ENCODE assay signal across 19 cellular contexts in the genomic region with DNA sequence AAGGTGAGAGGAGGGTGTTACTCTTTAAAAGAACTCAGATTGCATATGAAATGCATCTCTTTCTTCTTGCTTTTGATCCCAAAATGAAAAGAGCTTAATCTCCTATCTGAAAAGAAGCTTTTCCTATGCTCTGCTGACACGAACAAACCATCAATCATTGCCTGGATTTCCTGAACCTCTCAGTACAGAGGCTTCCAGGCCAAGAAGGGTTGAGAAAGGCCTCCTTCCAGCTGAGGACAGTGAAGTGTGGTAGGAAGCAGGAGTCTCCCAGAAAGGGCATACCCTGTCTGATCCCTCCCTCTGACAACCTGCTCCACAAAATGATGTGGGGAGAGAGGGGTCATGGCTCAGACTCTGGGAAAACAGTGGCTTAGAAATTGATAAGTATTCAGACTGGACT.
DNase-seq lines count a peak whose midpoint lies in the region; ATAC-seq and TF ChIP-seq lines count a peak whose summit lies in the region.
"Had no signal": no experiment of that assay in that cellular context is flagged by ENCODE, and none has a peak within 500 bp of the region (broad histone marks: within the 10 kb centered on the region; RNA-seq: fewer than 3 reads in every experiment).

No MANE protein-coding gene starts in this region.

- TF ChIP-seq CTCF in RWPE1 (conservative IDR thresholded peaks at IDR 0.05; ENCODE audit: low read depth) (no peak), esophagus squamous epithelium (IDR thresholded peaks at IDR 0.05) (no peak), psoas muscle (IDR thresholded peaks at IDR 0.05) (no peak), Calu3 (IDR thresholded peaks at IDR 0.05; ENCODE audit: unreplicated experiment) (no peak)

- no peak overlapping the region for H3K4me3 ChIP-seq in esophagus squamous epithelium
- no peak overlapping the region for H3K4me3 ChIP-seq in psoas muscle
- H3K4me3 ChIP-seq: BLaER1 treated with 17β-estradiol and CSF1 and Interleukin-3, amounts not matched to agents 10 nM and 100 nM; upper lobe of left lung had no signal

- POLR2A ChIA-PET in RWPE1 (lab: Yijun Ruan, JAX; ENCODE audit: low non-redundant PET): interaction anchor here (0.7 kb wide), 1 partner anchor 171 kb away, joined by 5 read pairs; no protein-coding TSS in a partner anchor
- POLR2A ChIA-PET in activated CD8-positive, alpha-beta T cell treated with anti-CD3 and anti-CD28 coated beads, Interleukin-2, amount 10 ng/mL, durations not matched to agents 7 days and 5 days (lab: Charles Lee): no interaction called here

- CTCF ChIA-PET in RWPE1 (lab: Yijun Ruan, JAX): no interaction called here
- CTCF ChIA-PET in activated CD8-positive, alpha-beta T cell treated with anti-CD3 and anti-CD28 coated beads, Interleukin-2, amount 10 ng/mL, durations not matched to agents 7 days and 5 days (lab: Charles Lee): no interaction called here
- CTCF ChIA-PET in Calu3 (lab: Charles Lee): no interaction called here

- H3K9me3 ChIP-seq in esophagus squamous epithelium: no peaks in the 10 kb centered on the region
- H3K9me3 ChIP-seq in psoas muscle: no peaks in the 10 kb centered on the region
- H3K9me3 ChIP-seq: upper lobe of left lung had no signal

- no peaks in the 10 kb centered on the region for H3K9me3 Mint-ChIP-seq in activated CD8-positive, alpha-beta T cell treated with anti-CD3 and anti-CD28 coated beads, Interleukin-2, amount 10 ng/mL, durations not matched to agents 7 days and 5 days (ENCODE audit: insufficient read depth)
- H3K9me3 Mint-ChIP-seq in Calu3 (ENCODE audit: low read depth, unreplicated experiment): peaks cover 6% of the 10 kb centered on the region
- H3K9me3 Mint-ChIP-seq: activated naive CD8-positive, alpha-beta T cell treated with anti-CD3 and anti-CD28 coated beads, Interleukin-2, amount 10 ng/mL, durations not matched to agents 7 days and 5 days had no signal

- peak; percentile 18 for ATAC-seq in left colon
- ATAC-seq in psoas muscle: peak; percentile 68 to 87 (median 80)
- no peak for ATAC-seq in activated CD8-positive, alpha-beta T cell treated with anti-CD3 and anti-CD28 coated beads, Interleukin-2, amount 10 ng/mL, durations not matched to agents 7 days and 5 days
- ATAC-seq: PC-3 had no signal

- H3K27ac ChIP-seq in RWPE1: peak overlapping the region; percentile 76
- H3K27ac ChIP-seq in esophagus squamous epithelium: peak overlapping the region; percentile 35 to 87 (median 66)
- H3K27ac ChIP-seq in psoas muscle: peak overlapping the region; percentile 66
- H3K27ac ChIP-seq: BLaER1 treated with 17β-estradiol and CSF1 and Interleukin-3, amounts not matched to agents 10 nM and 100 nM; upper lobe of left lung had no signal

- intact Hi-C loops in esophagus squamous epithelium (cut with DNase I) (no loop called here), left colon (cut with DNase I, micrococcal nuclease) (no loop called here), psoas muscle (cut with DNase I) (loop anchor here in 1 of 2 donors (5.0 to 10.0 kb wide), 2 partner anchors 158 to 305 kb away; no protein-coding TSS in a partner anchor), Calu3 (cut with micrococcal nuclease; ENCODE audit: unreplicated experiment) (no loop called here)

- WGBS in esophagus squamous epithelium, 2 donors: 0 to 13% methylated on average over 1 of the region's 1 CpG
- 0 to 18% (median 6%) methylated on average over 1 of the region's 1 CpG for WGBS in psoas muscle, 3 donors

- DNase-seq in RWPE1 (ENCODE audit: low spot score): no peak
- no peak for DNase-seq in esophagus squamous epithelium (lab: John Stamatoyannopoulos, UW)
- DNase-seq in left colon: no peak
- no peak for DNase-seq in psoas muscle
- DNase-seq in activated CD8-positive, alpha-beta T cell treated with anti-CD3 and anti-CD28 coated beads, Interleukin-2, amount 10 ng/mL, durations not matched to agents 7 days and 5 days: no peak
- DNase-seq in activated CD4-positive, alpha-beta T cell treated with anti-CD3 and anti-CD28 coated beads, Interleukin-2, amount 50 U/mL, for 4 hours: no peak
- no peak for DNase-seq in Calu3
- no peak for DNase-seq in activated naive CD4-positive, alpha-beta T cell treated with anti-CD3 and anti-CD28 coated beads, Interleukin-2, amount 50 U/mL, for 16 hours
- DNase-seq: activated effector memory CD4-positive, alpha-beta T cell treated with anti-CD3 and anti-CD28 coated beads, Interleukin-2, amount 50 U/mL, for 16 hours; activated naive CD8-positive, alpha-beta T cell treated with anti-CD3 and anti-CD28 coated beads, Interleukin-2, amount 10 ng/mL, durations not matched to agents 7 days and 5 days; DND-41; MV-4-11; NCI-H187; NCI-H524 treated with DMSO at 0.1 percent for 48 hours; NK-92 treated with Interleukin-12 subunit alpha and Interleukin-12 subunit beta, amount 100 ng/mL, for 24 hours; occipital lobe; PC-3 had no signal

- no peaks in the 10 kb centered on the region for H3K36me3 Mint-ChIP-seq in activated CD8-positive, alpha-beta T cell treated with anti-CD3 and anti-CD28 coated beads, Interleukin-2, amount 10 ng/mL, durations not matched to agents 7 days and 5 days (ENCODE audit: low read depth)
- no peaks in the 10 kb centered on the region for H3K36me3 Mint-ChIP-seq in Calu3 (ENCODE audit: insufficient read depth, unreplicated experiment)
- H3K36me3 Mint-ChIP-seq: activated naive CD8-positive, alpha-beta T cell treated with anti-CD3 and anti-CD28 coated beads, Interleukin-2, amount 10 ng/mL, durations not matched to agents 7 days and 5 days had no signal

- no peaks in the 10 kb centered on the region for H3K36me3 ChIP-seq in esophagus squamous epithelium
- H3K36me3 ChIP-seq in psoas muscle (ENCODE audit: insufficient read depth in 1 of 2, low read depth in 1 of 2): no peaks in the 10 kb centered on the region
- H3K36me3 ChIP-seq: BLaER1 treated with 17β-estradiol and CSF1 and Interleukin-3, amounts not matched to agents 10 nM and 100 nM; upper lobe of left lung had no signal

- TF ChIP-seq POLR2A in esophagus squamous epithelium (IDR thresholded peaks at IDR 0.05): no peak

- H3K4me3 Mint-ChIP-seq in activated CD8-positive, alpha-beta T cell treated with anti-CD3 and anti-CD28 coated beads, Interleukin-2, amount 10 ng/mL, durations not matched to agents 7 days and 5 days: no peak overlapping the region
- H3K4me3 Mint-ChIP-seq in Calu3 (ENCODE audit: low read depth, unreplicated experiment): no peak overlapping the region
- H3K4me3 Mint-ChIP-seq: activated naive CD8-positive, alpha-beta T cell treated with anti-CD3 and anti-CD28 coated beads, Interleukin-2, amount 10 ng/mL, durations not matched to agents 7 days and 5 days had no signal

- H3K27me3 Mint-ChIP-seq in activated CD8-positive, alpha-beta T cell treated with anti-CD3 and anti-CD28 coated beads, Interleukin-2, amount 10 ng/mL, durations not matched to agents 7 days and 5 days (ENCODE audit: low read depth): peaks cover 2% of the 10 kb centered on the region
- no peaks in the 10 kb centered on the region for H3K27me3 Mint-ChIP-seq in Calu3 (ENCODE audit: unreplicated experiment)

- H3K4me1 Mint-ChIP-seq in activated CD8-positive, alpha-beta T cell treated with anti-CD3 and anti-CD28 coated beads, Interleukin-2, amount 10 ng/mL, durations not matched to agents 7 days and 5 days (ENCODE audit: low read depth): no peaks in the 10 kb centered on the region
- no peaks in the 10 kb centered on the region for H3K4me1 Mint-ChIP-seq in Calu3 (ENCODE audit: low read depth, unreplicated experiment)
- H3K4me1 Mint-ChIP-seq: activated naive CD8-positive, alpha-beta T cell treated with anti-CD3 and anti-CD28 coated beads, Interleukin-2, amount 10 ng/mL, durations not matched to agents 7 days and 5 days had no signal

- BruUV-seq in Calu3 (replicated peaks; lab: Mats Ljungman, UMichigan): no TSS peak

- no peak overlapping the region for H3K27ac Mint-ChIP-seq in activated CD8-positive, alpha-beta T cell treated with anti-CD3 and anti-CD28 coated beads, Interleukin-2, amount 10 ng/mL, durations not matched to agents 7 days and 5 days
- H3K27ac Mint-ChIP-seq in Calu3 (ENCODE audit: unreplicated experiment): no peak overlapping the region
- H3K27ac Mint-ChIP-seq: activated naive CD8-positive, alpha-beta T cell treated with anti-CD3 and anti-CD28 coated beads, Interleukin-2, amount 10 ng/mL, durations not matched to agents 7 days and 5 days had no signal

- H3K27me3 ChIP-seq in esophagus squamous epithelium (no peaks in the 10 kb centered on the region), psoas muscle (ENCODE audit: insufficient read depth in 3 of 3, low read length in 2 of 3) (no peaks in the 10 kb centered on the region)
- H3K27me3 ChIP-seq: BLaER1 treated with 17β-estradiol and CSF1 and Interleukin-3, amounts not matched to agents 10 nM and 100 nM; upper lobe of left lung had no signal

- H3K4me1 ChIP-seq in esophagus squamous epithelium (peaks cover 4 to 68% (median 4%) of the 10 kb centered on the region in 3 donors), psoas muscle (peaks cover 12% of the 10 kb centered on the region)
- H3K4me1 ChIP-seq: BLaER1 treated with 17β-estradiol and CSF1 and Interleukin-3, amounts not matched to agents 10 nM and 100 nM; upper lobe of left lung had no signal
